Comparison of ENCODE assay signal across 1 cellular context in genomic region chr19:5690125-5690954, GRCh38.
A peak's percentile ranks its signal among the peaks of the same experiment; 100 is the strongest.
TF ChIP-seq lines count a peak whose summit lies in the region.

TSS of gene RPL36 (plus strand) at chr19:5690295. CDS start at chr19:5690508, 213 bp downstream.

TF ChIP-seq in HEK293, 187 proteins besides CTCF, POLR2A, EP300 and RAD21 (continued from another document and continues in another):
- 0 out of 2 replicates have a peak, but pooled peaks have one; percentile 16 for TF ChIP-seq ZBTB44 (tag by site-specific recombination; IDR thresholded peaks at IDR 0.05)
- no peak for TF ChIP-seq ZNF776 (tag by site-specific recombination; IDR thresholded peaks at IDR 0.05; ENCODE audit: borderline replicate concordance)
- TF ChIP-seq GLIS1 (tag by site-specific recombination; IDR thresholded peaks at IDR 0.05): 0 out of 2 replicates have a peak, but pooled peaks have one; percentile 15
- no peak; the same call in 1 of the 2 replicates for TF ChIP-seq IKZF3 (tag by site-specific recombination; IDR thresholded peaks at IDR 0.05)
- TF ChIP-seq ZNF140 (tag by site-specific recombination; IDR thresholded peaks at IDR 0.05): no peak
- no peak; the same call in 1 of the 2 replicates for TF ChIP-seq ZBTB48 (tag by site-specific recombination; IDR thresholded peaks at IDR 0.05)
- TF ChIP-seq, protein P1, sequence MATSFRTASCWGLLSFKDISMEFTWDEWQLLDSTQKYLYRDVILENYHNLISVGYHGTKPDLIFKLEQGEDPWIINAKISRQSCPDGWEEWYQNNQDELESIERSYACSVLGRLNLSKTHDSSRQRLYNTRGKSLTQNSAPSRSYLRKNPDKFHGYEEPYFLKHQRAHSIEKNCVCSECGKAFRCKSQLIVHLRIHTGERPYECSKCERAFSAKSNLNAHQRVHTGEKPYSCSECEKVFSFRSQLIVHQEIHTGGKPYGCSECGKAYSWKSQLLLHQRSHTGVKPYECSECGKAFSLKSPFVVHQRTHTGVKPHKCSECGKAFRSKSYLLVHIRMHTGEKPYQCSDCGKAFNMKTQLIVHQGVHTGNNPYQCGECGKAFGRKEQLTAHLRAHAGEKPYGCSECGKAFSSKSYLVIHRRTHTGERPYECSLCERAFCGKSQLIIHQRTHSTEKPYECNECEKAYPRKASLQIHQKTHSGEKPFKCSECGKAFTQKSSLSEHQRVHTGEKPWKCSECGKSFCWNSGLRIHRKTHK (tag by site-specific recombination; IDR thresholded peaks at IDR 0.05): no peak
- TF ChIP-seq, protein P2, sequence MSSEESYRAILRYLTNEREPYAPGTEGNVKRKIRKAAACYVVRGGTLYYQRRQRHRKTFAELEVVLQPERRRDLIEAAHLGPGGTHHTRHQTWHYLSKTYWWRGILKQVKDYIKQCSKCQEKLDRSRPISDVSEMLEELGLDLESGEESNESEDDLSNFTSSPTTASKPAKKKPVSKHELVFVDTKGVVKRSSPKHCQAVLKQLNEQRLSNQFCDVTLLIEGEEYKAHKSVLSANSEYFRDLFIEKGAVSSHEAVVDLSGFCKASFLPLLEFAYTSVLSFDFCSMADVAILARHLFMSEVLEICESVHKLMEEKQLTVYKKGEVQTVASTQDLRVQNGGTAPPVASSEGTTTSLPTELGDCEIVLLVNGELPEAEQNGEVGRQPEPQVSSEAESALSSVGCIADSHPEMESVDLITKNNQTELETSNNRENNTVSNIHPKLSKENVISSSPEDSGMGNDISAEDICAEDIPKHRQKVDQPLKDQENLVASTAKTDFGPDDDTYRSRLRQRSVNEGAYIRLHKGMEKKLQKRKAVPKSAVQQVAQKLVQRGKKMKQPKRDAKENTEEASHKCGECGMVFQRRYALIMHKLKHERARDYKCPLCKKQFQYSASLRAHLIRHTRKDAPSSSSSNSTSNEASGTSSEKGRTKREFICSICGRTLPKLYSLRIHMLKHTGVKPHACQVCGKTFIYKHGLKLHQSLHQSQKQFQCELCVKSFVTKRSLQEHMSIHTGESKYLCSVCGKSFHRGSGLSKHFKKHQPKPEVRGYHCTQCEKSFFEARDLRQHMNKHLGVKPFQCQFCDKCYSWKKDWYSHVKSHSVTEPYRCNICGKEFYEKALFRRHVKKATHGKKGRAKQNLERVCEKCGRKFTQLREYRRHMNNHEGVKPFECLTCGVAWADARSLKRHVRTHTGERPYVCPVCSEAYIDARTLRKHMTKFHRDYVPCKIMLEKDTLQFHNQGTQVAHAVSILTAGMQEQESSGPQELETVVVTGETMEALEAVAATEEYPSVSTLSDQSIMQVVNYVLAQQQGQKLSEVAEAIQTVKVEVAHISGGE (tag by site-specific recombination; conservative IDR thresholded peaks at IDR 0.05; ENCODE audit: low read depth): peak; percentile 62
- no peak for TF ChIP-seq ZNF138 (tag by site-specific recombination; IDR thresholded peaks at IDR 0.05; ENCODE audit: borderline replicate concordance)
- no peak for TF ChIP-seq ZNF169 (tag by site-specific recombination; IDR thresholded peaks at IDR 0.05)
- TF ChIP-seq ZNF350 (tag by site-specific recombination; IDR thresholded peaks at IDR 0.05): no peak
- 0 out of 2 replicates have a peak, but pooled peaks have one; percentile 29 for TF ChIP-seq ZBTB21 (tag by site-specific recombination; IDR thresholded peaks at IDR 0.05)
- peak; percentile 94 for TF ChIP-seq ZNF76 (tag by site-specific recombination; IDR thresholded peaks at IDR 0.05; ENCODE audit: borderline replicate concordance, low read depth)
- peak; percentile 95 for TF ChIP-seq ZNF660 (tag by site-specific recombination; IDR thresholded peaks at IDR 0.05)
- peak; percentile 32; the same call in 1 of the 2 replicates for TF ChIP-seq ZNF654 (tag by site-specific recombination; IDR thresholded peaks at IDR 0.05; ENCODE audit: low read depth)
- peak; percentile 74; the same call in 1 of the 2 replicates for TF ChIP-seq GLI4 (tag by site-specific recombination; IDR thresholded peaks at IDR 0.05)
- peak; percentile 53; the same call in 1 of the 2 replicates for TF ChIP-seq KLF7 (tag by site-specific recombination; IDR thresholded peaks at IDR 0.05; ENCODE audit: borderline replicate concordance)
- no peak for TF ChIP-seq ZFHX2 (tag by site-specific recombination; conservative IDR thresholded peaks at IDR 0.05)
- TF ChIP-seq HOXC10 (CRISPR knock-in tag; IDR thresholded peaks at IDR 0.05): no peak
- no peak for TF ChIP-seq ZNF404 (tag by site-specific recombination; IDR thresholded peaks at IDR 0.05)
- TF ChIP-seq ZNF335 (tag by site-specific recombination; conservative IDR thresholded peaks at IDR 0.05): peak; percentile 56; the same call in 1 of the 2 replicates
- 0 out of 2 replicates have a peak, but pooled peaks have one; percentile 23 for TF ChIP-seq ZIC2 (tag by site-specific recombination; IDR thresholded peaks at IDR 0.05)
- TF ChIP-seq ZNF600 (tag by site-specific recombination; IDR thresholded peaks at IDR 0.05): peak; percentile 52; the same call in 1 of the 2 replicates
- TF ChIP-seq, protein P3, sequence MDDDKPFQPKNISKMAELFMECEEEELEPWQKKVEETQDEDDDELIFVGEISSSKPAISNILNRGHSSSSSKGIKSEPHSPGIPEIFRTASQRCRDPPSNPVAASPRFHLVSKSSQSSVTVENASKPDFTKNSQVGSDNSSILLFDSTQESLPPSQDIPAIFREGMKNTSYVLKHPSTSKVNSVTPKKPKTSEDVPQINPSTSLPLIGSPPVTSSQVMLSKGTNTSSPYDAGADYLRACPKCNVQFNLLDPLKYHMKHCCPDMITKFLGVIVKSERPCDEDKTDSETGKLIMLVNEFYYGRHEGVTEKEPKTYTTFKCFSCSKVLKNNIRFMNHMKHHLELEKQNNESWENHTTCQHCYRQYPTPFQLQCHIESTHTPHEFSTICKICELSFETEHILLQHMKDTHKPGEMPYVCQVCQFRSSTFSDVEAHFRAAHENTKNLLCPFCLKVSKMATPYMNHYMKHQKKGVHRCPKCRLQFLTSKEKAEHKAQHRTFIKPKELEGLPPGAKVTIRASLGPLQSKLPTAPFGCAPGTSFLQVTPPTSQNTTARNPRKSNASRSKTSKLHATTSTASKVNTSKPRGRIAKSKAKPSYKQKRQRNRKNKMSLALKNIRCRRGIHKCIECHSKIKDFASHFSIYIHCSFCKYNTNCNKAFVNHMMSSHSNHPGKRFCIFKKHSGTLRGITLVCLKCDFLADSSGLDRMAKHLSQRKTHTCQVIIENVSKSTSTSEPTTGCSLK (tag by site-specific recombination; IDR thresholded peaks at IDR 0.05): no peak
- TF ChIP-seq BCL11A (tag by site-specific recombination; IDR thresholded peaks at IDR 0.05; ENCODE audit: low read depth): no peak
- no peak for TF ChIP-seq ZNF354C (tag by site-specific recombination; IDR thresholded peaks at IDR 0.05; ENCODE audit: borderline replicate concordance, low read depth)
- TF ChIP-seq ZXDB (tag by site-specific recombination; IDR thresholded peaks at IDR 0.05): peak; percentile 93
- peak; percentile 75; the same call in 1 of the 2 replicates for TF ChIP-seq ZNF239 (tag by site-specific recombination; IDR thresholded peaks at IDR 0.05)
- TF ChIP-seq MZF1 (tag by site-specific recombination; IDR thresholded peaks at IDR 0.05; ENCODE audit: borderline replicate concordance): 0 out of 2 replicates have a peak, but pooled peaks have one; percentile 14
- TF ChIP-seq KLF8 (tag by site-specific recombination; IDR thresholded peaks at IDR 0.05): peak; percentile 81; the same call in 1 of the 2 replicates
- no peak for TF ChIP-seq ZNF785 (tag by site-specific recombination; IDR thresholded peaks at IDR 0.05)
- peak; percentile 53 for TF ChIP-seq ZNF610 (tag by site-specific recombination; IDR thresholded peaks at IDR 0.05; ENCODE audit: borderline replicate concordance)
- TF ChIP-seq ZNF843 (tag by site-specific recombination; IDR thresholded peaks at IDR 0.05): peak; percentile 81
- TF ChIP-seq, protein P4, sequence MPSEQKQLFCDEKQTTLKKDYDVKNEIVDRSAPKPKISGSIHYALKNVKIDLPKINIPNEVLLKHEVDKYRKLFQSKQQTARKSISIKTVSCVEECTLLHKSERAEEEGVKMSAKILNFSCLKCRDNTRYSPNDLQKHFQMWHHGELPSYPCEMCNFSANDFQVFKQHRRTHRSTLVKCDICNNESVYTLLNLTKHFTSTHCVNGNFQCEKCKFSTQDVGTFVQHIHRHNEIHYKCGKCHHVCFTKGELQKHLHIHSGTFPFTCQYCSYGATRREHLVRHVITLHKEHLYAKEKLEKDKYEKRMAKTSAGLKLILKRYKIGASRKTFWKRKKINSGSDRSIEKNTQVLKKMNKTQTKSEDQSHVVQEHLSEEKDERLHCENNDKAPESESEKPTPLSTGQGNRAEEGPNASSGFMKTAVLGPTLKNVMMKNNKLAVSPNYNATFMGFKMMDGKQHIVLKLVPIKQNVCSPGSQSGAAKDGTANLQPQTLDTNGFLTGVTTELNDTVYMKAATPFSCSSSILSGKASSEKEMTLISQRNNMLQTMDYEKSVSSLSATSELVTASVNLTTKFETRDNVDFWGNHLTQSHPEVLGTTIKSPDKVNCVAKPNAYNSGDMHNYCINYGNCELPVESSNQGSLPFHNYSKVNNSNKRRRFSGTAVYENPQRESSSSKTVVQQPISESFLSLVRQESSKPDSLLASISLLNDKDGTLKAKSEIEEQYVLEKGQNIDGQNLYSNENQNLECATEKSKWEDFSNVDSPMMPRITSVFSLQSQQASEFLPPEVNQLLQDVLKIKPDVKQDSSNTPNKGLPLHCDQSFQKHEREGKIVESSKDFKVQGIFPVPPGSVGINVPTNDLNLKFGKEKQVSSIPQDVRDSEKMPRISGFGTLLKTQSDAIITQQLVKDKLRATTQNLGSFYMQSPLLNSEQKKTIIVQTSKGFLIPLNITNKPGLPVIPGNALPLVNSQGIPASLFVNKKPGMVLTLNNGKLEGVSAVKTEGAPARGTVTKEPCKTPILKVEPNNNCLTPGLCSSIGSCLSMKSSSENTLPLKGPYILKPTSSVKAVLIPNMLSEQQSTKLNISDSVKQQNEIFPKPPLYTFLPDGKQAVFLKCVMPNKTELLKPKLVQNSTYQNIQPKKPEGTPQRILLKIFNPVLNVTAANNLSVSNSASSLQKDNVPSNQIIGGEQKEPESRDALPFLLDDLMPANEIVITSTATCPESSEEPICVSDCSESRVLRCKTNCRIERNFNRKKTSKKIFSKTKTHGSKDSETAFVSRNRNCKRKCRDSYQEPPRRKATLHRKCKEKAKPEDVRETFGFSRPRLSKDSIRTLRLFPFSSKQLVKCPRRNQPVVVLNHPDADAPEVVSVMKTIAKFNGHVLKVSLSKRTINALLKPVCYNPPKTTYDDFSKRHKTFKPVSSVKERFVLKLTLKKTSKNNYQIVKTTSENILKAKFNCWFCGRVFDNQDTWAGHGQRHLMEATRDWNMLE (tag by site-specific recombination; conservative IDR thresholded peaks at IDR 0.05; ENCODE audit: low read depth): no peak
- peak; percentile 74 for TF ChIP-seq ZNF629 (tag by site-specific recombination; IDR thresholded peaks at IDR 0.05)
- TF ChIP-seq ZNF677 (tag by site-specific recombination; IDR thresholded peaks at IDR 0.05): no peak
- TF ChIP-seq, protein P5, sequence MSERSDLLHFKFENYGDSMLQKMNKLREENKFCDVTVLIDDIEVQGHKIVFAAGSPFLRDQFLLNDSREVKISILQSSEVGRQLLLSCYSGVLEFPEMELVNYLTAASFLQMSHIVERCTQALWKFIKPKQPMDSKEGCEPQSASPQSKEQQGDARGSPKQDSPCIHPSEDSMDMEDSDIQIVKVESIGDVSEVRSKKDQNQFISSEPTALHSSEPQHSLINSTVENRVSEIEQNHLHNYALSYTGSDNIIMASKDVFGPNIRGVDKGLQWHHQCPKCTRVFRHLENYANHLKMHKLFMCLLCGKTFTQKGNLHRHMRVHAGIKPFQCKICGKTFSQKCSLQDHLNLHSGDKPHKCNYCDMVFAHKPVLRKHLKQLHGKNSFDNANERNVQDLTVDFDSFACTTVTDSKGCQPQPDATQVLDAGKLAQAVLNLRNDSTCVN (tag by site-specific recombination; optimal IDR thresholded peaks at IDR 0.05): peak; percentile 78
- peak; percentile 82 for TF ChIP-seq ZNF394 (tag by site-specific recombination; IDR thresholded peaks at IDR 0.05; ENCODE audit: borderline replicate concordance)
- no peak for TF ChIP-seq ZNF596 (tag by site-specific recombination; IDR thresholded peaks at IDR 0.05)
- TF ChIP-seq BCL6B (tag by site-specific recombination; IDR thresholded peaks at IDR 0.05): no peak
- TF ChIP-seq, protein P6, sequence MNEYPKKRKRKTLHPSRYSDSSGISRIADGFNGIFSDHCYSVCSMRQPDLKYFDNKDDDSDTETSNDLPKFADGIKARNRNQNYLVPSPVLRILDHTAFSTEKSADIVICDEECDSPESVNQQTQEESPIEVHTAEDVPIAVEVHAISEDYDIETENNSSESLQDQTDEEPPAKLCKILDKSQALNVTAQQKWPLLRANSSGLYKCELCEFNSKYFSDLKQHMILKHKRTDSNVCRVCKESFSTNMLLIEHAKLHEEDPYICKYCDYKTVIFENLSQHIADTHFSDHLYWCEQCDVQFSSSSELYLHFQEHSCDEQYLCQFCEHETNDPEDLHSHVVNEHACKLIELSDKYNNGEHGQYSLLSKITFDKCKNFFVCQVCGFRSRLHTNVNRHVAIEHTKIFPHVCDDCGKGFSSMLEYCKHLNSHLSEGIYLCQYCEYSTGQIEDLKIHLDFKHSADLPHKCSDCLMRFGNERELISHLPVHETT (tag by site-specific recombination; IDR thresholded peaks at IDR 0.05): peak; percentile 84
- TF ChIP-seq SP2 (tag by site-specific recombination; IDR thresholded peaks at IDR 0.05): peak; percentile 34; the same call in 1 of the 2 replicates
- TF ChIP-seq ZNF24 (tag by site-specific recombination; IDR thresholded peaks at IDR 0.05): peak; percentile 58
- no peak for TF ChIP-seq ZNF473 (tag by site-specific recombination; IDR thresholded peaks at IDR 0.05)
